In genomic region chr5:15209053-15209762, GRCh38 we compare ENCODE assay signal across 3 cellular contexts.
TF ChIP-seq lines count a peak whose summit lies in the region.

No MANE protein-coding gene starts in this region.

TF ChIP-seq in A549, 52 proteins besides CTCF, POLR2A, EP300 and RAD21:
- no peak for TF ChIP-seq MAX (IDR thresholded peaks at IDR 0.05)
- no peak for TF ChIP-seq MYC (IDR thresholded peaks at IDR 0.05; ENCODE audit: borderline replicate concordance, low read length)
- TF ChIP-seq HOXB13 (CRISPR knock-in tag; IDR thresholded peaks at IDR 0.05; ENCODE audit: low read depth), result no peak
- TF ChIP-seq MAFK (IDR thresholded peaks at IDR 0.05; ENCODE audit: partially characterized antibody), result peak; percentile 85
- no peak for TF ChIP-seq HEYL (CRISPR knock-in tag; IDR thresholded peaks at IDR 0.05)
- TF ChIP-seq ESRRA (IDR thresholded peaks at IDR 0.05; ENCODE audit: borderline replicate concordance, low read length), result no peak
- no peak for TF ChIP-seq ATOH8 (CRISPR knock-in tag; IDR thresholded peaks at IDR 0.05; ENCODE audit: low read depth)
- no peak for TF ChIP-seq FOXS1 (CRISPR knock-in tag; IDR thresholded peaks at IDR 0.05)
- TF ChIP-seq FOSB (CRISPR knock-in tag; IDR thresholded peaks at IDR 0.05), result no peak
- peak; percentile 91 for TF ChIP-seq NFE2L2 (conservative IDR thresholded peaks at IDR 0.05; ENCODE audit: low read length)
- no peak for TF ChIP-seq PHF8 (IDR thresholded peaks at IDR 0.05; ENCODE audit: borderline replicate concordance, low read depth)
- TF ChIP-seq NR3C1 (IDR thresholded peaks at IDR 0.05), result no peak
- no peak for TF ChIP-seq POLR2AphosphoS2 (conservative IDR thresholded peaks at IDR 0.05; ENCODE audit: low read length)
- no peak for TF ChIP-seq FOSL2 (IDR thresholded peaks at IDR 0.05)
- TF ChIP-seq FOSL2 (CRISPR knock-in tag; IDR thresholded peaks at IDR 0.05), result no peak
- TF ChIP-seq ZFP36 (IDR thresholded peaks at IDR 0.05; ENCODE audit: borderline replicate concordance, partially characterized antibody), result no peak

TF ChIP-seq in IMR-90, 13 proteins besides CTCF, POLR2A, EP300 and RAD21:
- TF ChIP-seq MAFK (IDR thresholded peaks at IDR 0.05; ENCODE audit: low read depth, low read length) (peak; percentile 32; the same call in 1 of the 2 replicates), MAZ (IDR thresholded peaks at IDR 0.05; ENCODE audit: borderline replicate concordance, low read depth, low read length) (no peak), ELK1 (IDR thresholded peaks at IDR 0.05; ENCODE audit: borderline replicate concordance, low read depth, low read length) (no peak), SMC3 (IDR thresholded peaks at IDR 0.05; ENCODE audit: low read depth, low read length) (no peak), CHD1 (IDR thresholded peaks at IDR 0.05; ENCODE audit: low read depth, low read length) (no peak), MXI1 (IDR thresholded peaks at IDR 0.05; ENCODE audit: borderline replicate concordance, low read depth, low read length) (no peak), NFE2L2 (IDR thresholded peaks at IDR 0.05; ENCODE audit: low read depth, low read length) (peak; percentile 91), BHLHE40 (IDR thresholded peaks at IDR 0.05; ENCODE audit: low read depth, low read length) (no peak)

TF ChIP-seq in SK-N-SH, 30 proteins besides CTCF, POLR2A, EP300 and RAD21:
- TF ChIP-seq NFIC (IDR thresholded peaks at IDR 0.05; ENCODE audit: borderline replicate concordance), result no peak
- no peak for TF ChIP-seq TCF12 (IDR thresholded peaks at IDR 0.05)
- no peak for TF ChIP-seq RXRA (IDR thresholded peaks at IDR 0.05; ENCODE audit: borderline replicate concordance, low read depth)
- TF ChIP-seq TAF1 (IDR thresholded peaks at IDR 0.05; ENCODE audit: borderline replicate concordance, low read depth, low read length), result no peak
- no peak for TF ChIP-seq IRF3 (IDR thresholded peaks at IDR 0.05; ENCODE audit: low read depth, low read length)
- TF ChIP-seq EZH2phosphoT487 (IDR thresholded peaks at IDR 0.05; ENCODE audit: borderline replicate concordance, low read depth), result no peak
- TF ChIP-seq USF1 (IDR thresholded peaks at IDR 0.05; ENCODE audit: borderline replicate concordance, low read depth), result no peak
- no peak for TF ChIP-seq YY1 (IDR thresholded peaks at IDR 0.05; ENCODE audit: low read depth)
- TF ChIP-seq PBX3 (IDR thresholded peaks at IDR 0.05), result no peak
- TF ChIP-seq GABPA (IDR thresholded peaks at IDR 0.05; ENCODE audit: low read depth), result no peak
- no peak for TF ChIP-seq POLR2AphosphoS5 (IDR thresholded peaks at IDR 0.05; ENCODE audit: low read depth, low read length)
- TF ChIP-seq ZBTB33 (IDR thresholded peaks at IDR 0.05; ENCODE audit: borderline replicate concordance, low read depth), result no peak
